2 cellular contexts compared by ENCODE assay signal in genomic region chr14:104164512-104164911, GRCh38.
TF ChIP-seq lines count a peak whose summit lies in the region.

No MANE protein-coding gene starts in this region.

TF ChIP-seq in HEK293, 187 proteins besides CTCF, POLR2A, EP300 and RAD21:
- TF ChIP-seq TCF7L2 (IDR thresholded peaks at IDR 0.05; ENCODE audit: borderline replicate concordance, low read depth, low read length): no peak
- no peak for TF ChIP-seq ZNF843 (tag by site-specific recombination; IDR thresholded peaks at IDR 0.05)
- TF ChIP-seq ZSCAN4 (tag by site-specific recombination; IDR thresholded peaks at IDR 0.05): peak; percentile 92
- no peak for TF ChIP-seq AEBP2 (tag by site-specific recombination; IDR thresholded peaks at IDR 0.05; ENCODE audit: borderline replicate concordance)
- TF ChIP-seq ZNF624 (tag by site-specific recombination; IDR thresholded peaks at IDR 0.05): no peak
- peak; percentile 55; the same call in 1 of the 2 replicates for TF ChIP-seq KLF8 (tag by site-specific recombination; IDR thresholded peaks at IDR 0.05)
- TF ChIP-seq KLF1 (tag by site-specific recombination; IDR thresholded peaks at IDR 0.05): peak; percentile 60; the same call in 1 of the 2 replicates
- TF ChIP-seq YY1 (tag by site-specific recombination; IDR thresholded peaks at IDR 0.05): no peak
- no peak for TF ChIP-seq ZNF645 (tag by site-specific recombination; IDR thresholded peaks at IDR 0.05)
- TF ChIP-seq ZNF473 (tag by site-specific recombination; IDR thresholded peaks at IDR 0.05): no peak
- TF ChIP-seq ZNF837 (tag by site-specific recombination; IDR thresholded peaks at IDR 0.05): no peak

TF ChIP-seq in H1, 55 proteins besides CTCF, POLR2A, EP300 and RAD21:
- TF ChIP-seq CHD7 (IDR thresholded peaks at IDR 0.05; ENCODE audit: insufficient replicate concordance, low read length) (no peak), BRCA1 (IDR thresholded peaks at IDR 0.05; ENCODE audit: low read depth, low read length) (no peak), CHD1 (IDR thresholded peaks at IDR 0.05; ENCODE audit: low read depth, low read length) (no peak), CREB1 (IDR thresholded peaks at IDR 0.05) (no peak), SIRT6 (IDR thresholded peaks at IDR 0.05; ENCODE audit: low read length) (no peak), USF2 (IDR thresholded peaks at IDR 0.05; ENCODE audit: low read length) (no peak), MAFK (IDR thresholded peaks at IDR 0.05; ENCODE audit: low read depth, low read length) (no peak), SAP30 (IDR thresholded peaks at IDR 0.05; ENCODE audit: insufficient read depth, insufficient replicate concordance, low read length) (no peak), ATF3 (IDR thresholded peaks at IDR 0.05; ENCODE audit: insufficient read depth, low read depth, low read length) (no peak), TAF7 (optimal IDR thresholded peaks at IDR 0.05; ENCODE audit: borderline replicate concordance, low read depth, low read length) (no peak), TBP (IDR thresholded peaks at IDR 0.05; ENCODE audit: low read depth, low read length) (no peak), CTBP2 (IDR thresholded peaks at IDR 0.05; ENCODE audit: borderline replicate concordance, insufficient read depth, insufficient read length, low read length) (no peak), EZH2 (IDR thresholded peaks at IDR 0.05; ENCODE audit: low read depth, low read length, severe bottlenecking) (no peak), MAX (IDR thresholded peaks at IDR 0.05) (no peak), EGR1 (IDR thresholded peaks at IDR 0.05; ENCODE audit: borderline replicate concordance, low read depth, low read length) (no peak), ASH2L (IDR thresholded peaks at IDR 0.05; ENCODE audit: low read length) (no peak), CBX8 (IDR thresholded peaks at IDR 0.05; ENCODE audit: borderline replicate concordance, low read depth, low read length) (no peak), SIN3A (conservative IDR thresholded peaks at IDR 0.05 in 1 of 2, IDR thresholded peaks at IDR 0.05 in 1 of 2; ENCODE audit: low read depth in 1 of 2, low read length in 2 of 2) (no peak), SP2 (IDR thresholded peaks at IDR 0.05; ENCODE audit: low read length) (no peak), KDM1A (IDR thresholded peaks at IDR 0.05; ENCODE audit: borderline replicate concordance, low read length) (no peak)
TF ChIP-seq in H1: peak in this region for 0.
